In the genomic region with DNA sequence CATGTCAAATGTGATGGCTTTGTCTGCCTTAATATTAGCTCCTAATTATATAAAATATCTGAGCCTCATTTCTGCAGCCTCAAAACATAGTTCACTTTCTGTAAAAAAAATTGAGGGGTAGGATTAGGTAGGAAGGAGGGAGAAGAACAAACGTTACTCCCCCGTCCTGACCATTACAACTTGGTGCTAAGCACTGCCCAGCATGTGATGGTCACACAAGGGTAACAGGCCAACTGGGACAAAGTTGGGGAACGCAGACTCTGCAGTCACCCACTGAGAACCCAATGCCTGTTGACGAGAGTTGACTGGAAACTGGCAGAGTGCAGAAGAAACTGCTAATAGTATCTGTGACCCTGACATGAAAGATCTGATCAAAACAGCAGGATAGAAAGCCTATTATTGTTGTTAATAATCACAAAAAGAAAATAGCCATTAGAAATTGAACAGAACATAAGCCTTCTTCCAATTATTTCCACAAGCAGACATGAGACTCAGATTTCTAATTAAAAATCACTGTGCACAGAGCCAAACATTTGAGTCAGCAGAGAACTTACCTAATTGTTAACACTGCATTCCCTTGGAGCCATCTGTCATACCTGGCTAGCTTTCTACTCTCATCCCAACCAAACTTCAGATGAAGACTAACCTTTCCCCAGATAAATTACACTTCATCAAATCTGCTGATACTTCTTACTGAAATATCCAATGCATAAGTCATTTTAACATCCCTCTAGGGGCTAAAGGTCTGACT, we compare ENCODE assay signal across 1 cellular context.
A peak's percentile ranks its signal among the peaks of the same experiment; 100 is the strongest.
TF ChIP-seq lines count a peak whose summit lies in the region.

No MANE protein-coding gene starts in this region.

TF ChIP-seq in K562, 482 proteins besides CTCF, POLR2A, EP300 and RAD21 (continued from another document and continues in another):
- TF ChIP-seq, protein P1, sequence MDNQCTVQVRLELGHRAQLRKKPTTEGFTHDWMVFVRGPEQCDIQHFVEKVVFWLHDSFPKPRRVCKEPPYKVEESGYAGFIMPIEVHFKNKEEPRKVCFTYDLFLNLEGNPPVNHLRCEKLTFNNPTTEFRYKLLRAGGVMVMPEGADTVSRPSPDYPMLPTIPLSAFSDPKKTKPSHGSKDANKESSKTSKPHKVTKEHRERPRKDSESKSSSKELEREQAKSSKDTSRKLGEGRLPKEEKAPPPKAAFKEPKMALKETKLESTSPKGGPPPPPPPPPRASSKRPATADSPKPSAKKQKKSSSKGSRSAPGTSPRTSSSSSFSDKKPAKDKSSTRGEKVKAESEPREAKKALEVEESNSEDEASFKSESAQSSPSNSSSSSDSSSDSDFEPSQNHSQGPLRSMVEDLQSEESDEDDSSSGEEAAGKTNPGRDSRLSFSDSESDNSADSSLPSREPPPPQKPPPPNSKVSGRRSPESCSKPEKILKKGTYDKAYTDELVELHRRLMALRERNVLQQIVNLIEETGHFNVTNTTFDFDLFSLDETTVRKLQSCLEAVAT (IDR thresholded peaks at IDR 0.05) = peak in 1 of 2 experiments; percentile 71; a peak in 2 of 4 replicates
- no peak for TF ChIP-seq PCBP1 (IDR thresholded peaks at IDR 0.05; ENCODE audit: low read depth, low read length, poor library complexity, severe bottlenecking)
- no peak for TF ChIP-seq NFXL1 (CRISPR knock-in tag; IDR thresholded peaks at IDR 0.05)
- TF ChIP-seq ZNF41 (CRISPR knock-in tag; conservative IDR thresholded peaks at IDR 0.05) = 0 out of 2 replicates have a peak, but pooled peaks have one; percentile 27
- TF ChIP-seq, protein P2, sequence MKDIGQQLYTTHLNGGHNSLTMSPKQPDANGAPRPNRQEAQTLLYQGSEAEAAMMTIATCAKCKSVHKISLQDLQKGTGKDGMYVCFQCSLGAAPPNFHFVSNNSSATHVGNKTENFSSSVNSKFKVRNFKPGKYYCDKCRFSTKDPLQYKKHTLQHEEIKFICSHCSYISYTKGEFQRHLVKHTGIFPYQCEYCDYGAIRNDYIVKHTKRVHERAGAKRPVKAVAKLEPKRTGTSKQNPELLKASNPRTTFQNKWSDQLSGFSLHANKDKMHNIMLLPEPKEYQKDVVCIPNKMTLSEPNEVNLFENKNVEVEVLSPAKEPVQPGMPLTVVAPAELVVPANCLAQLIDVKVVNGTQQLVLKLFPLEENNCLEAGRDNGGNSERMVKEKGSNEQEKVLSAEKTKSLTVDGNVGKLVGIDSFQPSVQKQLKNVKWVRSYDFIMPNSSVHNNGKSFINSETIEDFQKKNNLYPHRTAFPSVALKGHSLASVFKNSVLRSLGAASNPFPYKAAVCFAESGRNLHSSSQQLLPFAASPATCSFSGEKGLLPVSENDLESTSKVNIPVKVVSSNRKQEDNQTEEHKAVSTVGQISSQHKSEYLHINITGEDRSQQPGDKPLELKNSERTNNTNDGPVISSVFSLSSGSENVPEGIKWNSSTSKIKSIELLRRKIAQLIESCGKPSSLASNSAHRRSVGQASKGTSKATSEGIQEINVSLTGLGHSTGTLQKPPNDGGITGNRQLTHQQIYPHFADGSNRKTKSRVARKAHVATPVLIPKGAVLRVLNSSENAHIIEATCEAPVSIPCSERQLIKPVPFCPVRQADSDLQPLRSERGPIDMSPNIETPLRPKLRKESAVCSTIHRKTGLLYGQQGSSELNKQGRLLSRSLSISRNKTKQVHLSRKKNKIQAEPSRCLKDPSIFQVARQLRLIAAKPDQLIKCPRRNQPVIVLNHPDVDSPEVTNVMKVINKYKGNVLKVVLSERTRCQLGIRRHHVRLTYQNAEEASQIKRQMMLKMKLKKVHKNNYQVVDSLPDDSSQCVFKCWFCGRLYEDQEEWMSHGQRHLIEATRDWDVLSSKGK (CRISPR knock-in tag; IDR thresholded peaks at IDR 0.05) = no peak
- TF ChIP-seq, protein P3, sequence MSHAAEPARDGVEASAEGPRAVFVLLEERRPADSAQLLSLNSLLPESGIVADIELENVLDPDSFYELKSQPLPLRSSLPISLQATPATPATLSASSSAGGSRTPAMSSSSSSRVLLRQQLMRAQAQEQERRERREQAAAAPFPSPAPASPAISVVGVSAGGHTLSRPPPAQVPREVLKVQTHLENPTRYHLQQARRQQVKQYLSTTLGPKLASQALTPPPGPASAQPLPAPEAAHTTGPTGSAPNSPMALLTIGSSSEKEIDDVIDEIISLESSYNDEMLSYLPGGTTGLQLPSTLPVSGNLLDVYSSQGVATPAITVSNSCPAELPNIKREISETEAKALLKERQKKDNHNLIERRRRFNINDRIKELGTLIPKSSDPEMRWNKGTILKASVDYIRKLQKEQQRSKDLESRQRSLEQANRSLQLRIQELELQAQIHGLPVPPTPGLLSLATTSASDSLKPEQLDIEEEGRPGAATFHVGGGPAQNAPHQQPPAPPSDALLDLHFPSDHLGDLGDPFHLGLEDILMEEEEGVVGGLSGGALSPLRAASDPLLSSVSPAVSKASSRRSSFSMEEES (CRISPR knock-in tag; IDR thresholded peaks at IDR 0.05) = no peak
- no peak for TF ChIP-seq TOE1 (IDR thresholded peaks at IDR 0.05; ENCODE audit: borderline replicate concordance)
- no peak for TF ChIP-seq TOE1 (CRISPR knock-in tag; IDR thresholded peaks at IDR 0.05; ENCODE audit: borderline replicate concordance, low read depth)
- no peak for TF ChIP-seq PHF20 (IDR thresholded peaks at IDR 0.05; ENCODE audit: partially characterized antibody)
- no peak for TF ChIP-seq ZNF140 (CRISPR knock-in tag; IDR thresholded peaks at IDR 0.05)
- no peak for TF ChIP-seq JUNB (CRISPR knock-in tag; conservative IDR thresholded peaks at IDR 0.05)
- TF ChIP-seq FOXJ2 (tag; IDR thresholded peaks at IDR 0.05) = no peak
- TF ChIP-seq, protein P4, sequence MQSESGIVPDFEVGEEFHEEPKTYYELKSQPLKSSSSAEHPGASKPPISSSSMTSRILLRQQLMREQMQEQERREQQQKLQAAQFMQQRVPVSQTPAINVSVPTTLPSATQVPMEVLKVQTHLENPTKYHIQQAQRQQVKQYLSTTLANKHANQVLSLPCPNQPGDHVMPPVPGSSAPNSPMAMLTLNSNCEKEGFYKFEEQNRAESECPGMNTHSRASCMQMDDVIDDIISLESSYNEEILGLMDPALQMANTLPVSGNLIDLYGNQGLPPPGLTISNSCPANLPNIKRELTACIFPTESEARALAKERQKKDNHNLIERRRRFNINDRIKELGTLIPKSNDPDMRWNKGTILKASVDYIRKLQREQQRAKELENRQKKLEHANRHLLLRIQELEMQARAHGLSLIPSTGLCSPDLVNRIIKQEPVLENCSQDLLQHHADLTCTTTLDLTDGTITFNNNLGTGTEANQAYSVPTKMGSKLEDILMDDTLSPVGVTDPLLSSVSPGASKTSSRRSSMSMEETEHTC (IDR thresholded peaks at IDR 0.05) = no peak
- TF ChIP-seq, protein P5, sequence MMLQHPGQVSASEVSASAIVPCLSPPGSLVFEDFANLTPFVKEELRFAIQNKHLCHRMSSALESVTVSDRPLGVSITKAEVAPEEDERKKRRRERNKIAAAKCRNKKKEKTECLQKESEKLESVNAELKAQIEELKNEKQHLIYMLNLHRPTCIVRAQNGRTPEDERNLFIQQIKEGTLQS (IDR thresholded peaks at IDR 0.05) = no peak
- TF ChIP-seq, protein P5 (CRISPR knock-in tag; conservative IDR thresholded peaks at IDR 0.05) = no peak
- no peak for TF ChIP-seq PTTG1 (tag; IDR thresholded peaks at IDR 0.05; ENCODE audit: low read depth)
- TF ChIP-seq HNRNPH1 (optimal IDR thresholded peaks at IDR 0.05; ENCODE audit: low read depth, low read length) = no peak
- TF ChIP-seq BACH1 (tag; IDR thresholded peaks at IDR 0.05) = no peak
- no peak for TF ChIP-seq ARHGAP35 (IDR thresholded peaks at IDR 0.05; ENCODE audit: partially characterized antibody)
- 0 out of 2 replicates have a peak, but pooled peaks have one; percentile 21 for TF ChIP-seq DMBX1 (CRISPR knock-in tag; IDR thresholded peaks at IDR 0.05; ENCODE audit: borderline replicate concordance)
- TF ChIP-seq NBN (IDR thresholded peaks at IDR 0.05; ENCODE audit: low read depth) = no peak
- TF ChIP-seq MEIS2 (IDR thresholded peaks at IDR 0.05; ENCODE audit: partially characterized antibody) = no peak
- TF ChIP-seq LARP7 (IDR thresholded peaks at IDR 0.05) = no peak
- TF ChIP-seq ZNF316 (IDR thresholded peaks at IDR 0.05) = no peak
- TF ChIP-seq SPI1 (IDR thresholded peaks at IDR 0.05; ENCODE audit: borderline replicate concordance, low read depth, low read length) = no peak
- TF ChIP-seq TFAM (CRISPR knock-in tag; conservative IDR thresholded peaks at IDR 0.05) = no peak
- no peak for TF ChIP-seq RCOR1 (IDR thresholded peaks at IDR 0.05; ENCODE audit: borderline replicate concordance in 1 of 2, low read depth in 2 of 2, low read length in 2 of 2)
- no peak for TF ChIP-seq ZFP1 (CRISPR knock-in tag; IDR thresholded peaks at IDR 0.05)
- TF ChIP-seq IRF2 (CRISPR knock-in tag; IDR thresholded peaks at IDR 0.05) = no peak
- TF ChIP-seq ZNF23 (CRISPR knock-in tag; IDR thresholded peaks at IDR 0.05) = no peak
- TF ChIP-seq, protein P6, sequence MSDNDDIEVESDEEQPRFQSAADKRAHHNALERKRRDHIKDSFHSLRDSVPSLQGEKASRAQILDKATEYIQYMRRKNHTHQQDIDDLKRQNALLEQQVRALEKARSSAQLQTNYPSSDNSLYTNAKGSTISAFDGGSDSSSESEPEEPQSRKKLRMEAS (CRISPR knock-in tag; IDR thresholded peaks at IDR 0.05) = no peak
- TF ChIP-seq, protein P7, sequence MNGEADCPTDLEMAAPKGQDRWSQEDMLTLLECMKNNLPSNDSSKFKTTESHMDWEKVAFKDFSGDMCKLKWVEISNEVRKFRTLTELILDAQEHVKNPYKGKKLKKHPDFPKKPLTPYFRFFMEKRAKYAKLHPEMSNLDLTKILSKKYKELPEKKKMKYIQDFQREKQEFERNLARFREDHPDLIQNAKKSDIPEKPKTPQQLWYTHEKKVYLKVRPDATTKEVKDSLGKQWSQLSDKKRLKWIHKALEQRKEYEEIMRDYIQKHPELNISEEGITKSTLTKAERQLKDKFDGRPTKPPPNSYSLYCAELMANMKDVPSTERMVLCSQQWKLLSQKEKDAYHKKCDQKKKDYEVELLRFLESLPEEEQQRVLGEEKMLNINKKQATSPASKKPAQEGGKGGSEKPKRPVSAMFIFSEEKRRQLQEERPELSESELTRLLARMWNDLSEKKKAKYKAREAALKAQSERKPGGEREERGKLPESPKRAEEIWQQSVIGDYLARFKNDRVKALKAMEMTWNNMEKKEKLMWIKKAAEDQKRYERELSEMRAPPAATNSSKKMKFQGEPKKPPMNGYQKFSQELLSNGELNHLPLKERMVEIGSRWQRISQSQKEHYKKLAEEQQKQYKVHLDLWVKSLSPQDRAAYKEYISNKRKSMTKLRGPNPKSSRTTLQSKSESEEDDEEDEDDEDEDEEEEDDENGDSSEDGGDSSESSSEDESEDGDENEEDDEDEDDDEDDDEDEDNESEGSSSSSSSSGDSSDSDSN (IDR thresholded peaks at IDR 0.05; ENCODE audit: borderline replicate concordance in 1 of 2, low read depth in 2 of 2, low read length in 2 of 2) = 0 out of 4 replicates have a peak, but pooled peaks of 1 of the 2 experiments have one; percentile 11
- no peak for TF ChIP-seq BCOR (IDR thresholded peaks at IDR 0.05)
- no peak for TF ChIP-seq ZFPM2 (CRISPR knock-in tag; IDR thresholded peaks at IDR 0.05)
- TF ChIP-seq, protein P8, sequence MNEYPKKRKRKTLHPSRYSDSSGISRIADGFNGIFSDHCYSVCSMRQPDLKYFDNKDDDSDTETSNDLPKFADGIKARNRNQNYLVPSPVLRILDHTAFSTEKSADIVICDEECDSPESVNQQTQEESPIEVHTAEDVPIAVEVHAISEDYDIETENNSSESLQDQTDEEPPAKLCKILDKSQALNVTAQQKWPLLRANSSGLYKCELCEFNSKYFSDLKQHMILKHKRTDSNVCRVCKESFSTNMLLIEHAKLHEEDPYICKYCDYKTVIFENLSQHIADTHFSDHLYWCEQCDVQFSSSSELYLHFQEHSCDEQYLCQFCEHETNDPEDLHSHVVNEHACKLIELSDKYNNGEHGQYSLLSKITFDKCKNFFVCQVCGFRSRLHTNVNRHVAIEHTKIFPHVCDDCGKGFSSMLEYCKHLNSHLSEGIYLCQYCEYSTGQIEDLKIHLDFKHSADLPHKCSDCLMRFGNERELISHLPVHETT (CRISPR knock-in tag; conservative IDR thresholded peaks at IDR 0.05 in 1 of 2, IDR thresholded peaks at IDR 0.05 in 1 of 2) = peak in 1 of 2 experiments; percentile 55; a peak in 1 of 4 replicates
- TF ChIP-seq MXI1 (IDR thresholded peaks at IDR 0.05; ENCODE audit: low read depth, low read length) = no peak
- no peak for TF ChIP-seq ARID2 (IDR thresholded peaks at IDR 0.05)
- no peak for TF ChIP-seq HNRNPLL (IDR thresholded peaks at IDR 0.05; ENCODE audit: low read depth, low read length, poor library complexity, severe bottlenecking)
- no peak for TF ChIP-seq POLR2G (IDR thresholded peaks at IDR 0.05; ENCODE audit: low read depth, low read length)
- TF ChIP-seq, protein P9, sequence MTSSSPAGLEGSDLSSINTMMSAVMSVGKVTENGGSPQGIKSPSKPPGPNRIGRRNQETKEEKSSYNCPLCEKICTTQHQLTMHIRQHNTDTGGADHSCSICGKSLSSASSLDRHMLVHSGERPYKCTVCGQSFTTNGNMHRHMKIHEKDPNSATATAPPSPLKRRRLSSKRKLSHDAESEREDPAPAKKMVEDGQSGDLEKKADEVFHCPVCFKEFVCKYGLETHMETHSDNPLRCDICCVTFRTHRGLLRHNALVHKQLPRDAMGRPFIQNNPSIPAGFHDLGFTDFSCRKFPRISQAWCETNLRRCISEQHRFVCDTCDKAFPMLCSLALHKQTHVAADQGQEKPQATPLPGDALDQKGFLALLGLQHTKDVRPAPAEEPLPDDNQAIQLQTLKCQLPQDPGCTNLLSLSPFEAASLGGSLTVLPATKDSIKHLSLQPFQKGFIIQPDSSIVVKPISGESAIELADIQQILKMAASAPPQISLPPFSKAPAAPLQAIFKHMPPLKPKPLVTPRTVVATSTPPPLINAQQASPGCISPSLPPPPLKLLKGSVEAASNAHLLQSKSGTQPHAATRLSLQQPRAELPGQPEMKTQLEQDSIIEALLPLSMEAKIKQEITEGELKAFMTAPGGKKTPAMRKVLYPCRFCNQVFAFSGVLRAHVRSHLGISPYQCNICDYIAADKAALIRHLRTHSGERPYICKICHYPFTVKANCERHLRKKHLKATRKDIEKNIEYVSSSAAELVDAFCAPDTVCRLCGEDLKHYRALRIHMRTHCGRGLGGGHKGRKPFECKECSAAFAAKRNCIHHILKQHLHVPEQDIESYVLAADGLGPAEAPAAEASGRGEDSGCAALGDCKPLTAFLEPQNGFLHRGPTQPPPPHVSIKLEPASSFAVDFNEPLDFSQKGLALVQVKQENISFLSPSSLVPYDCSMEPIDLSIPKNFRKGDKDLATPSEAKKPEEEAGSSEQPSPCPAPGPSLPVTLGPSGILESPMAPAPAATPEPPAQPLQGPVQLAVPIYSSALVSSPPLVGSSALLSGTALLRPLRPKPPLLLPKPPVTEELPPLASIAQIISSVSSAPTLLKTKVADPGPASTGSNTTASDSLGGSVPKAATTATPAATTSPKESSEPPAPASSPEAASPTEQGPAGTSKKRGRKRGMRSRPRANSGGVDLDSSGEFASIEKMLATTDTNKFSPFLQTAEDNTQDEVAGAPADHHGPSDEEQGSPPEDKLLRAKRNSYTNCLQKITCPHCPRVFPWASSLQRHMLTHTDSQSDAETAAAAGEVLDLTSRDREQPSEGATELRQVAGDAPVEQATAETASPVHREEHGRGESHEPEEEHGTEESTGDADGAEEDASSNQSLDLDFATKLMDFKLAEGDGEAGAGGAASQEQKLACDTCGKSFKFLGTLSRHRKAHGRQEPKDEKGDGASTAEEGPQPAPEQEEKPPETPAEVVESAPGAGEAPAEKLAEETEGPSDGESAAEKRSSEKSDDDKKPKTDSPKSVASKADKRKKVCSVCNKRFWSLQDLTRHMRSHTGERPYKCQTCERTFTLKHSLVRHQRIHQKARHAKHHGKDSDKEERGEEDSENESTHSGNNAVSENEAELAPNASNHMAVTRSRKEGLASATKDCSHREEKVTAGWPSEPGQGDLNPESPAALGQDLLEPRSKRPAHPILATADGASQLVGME (CRISPR knock-in tag; IDR thresholded peaks at IDR 0.05) = 0 out of 2 replicates have a peak, but pooled peaks have one; percentile 57
